In the genomic region with DNA sequence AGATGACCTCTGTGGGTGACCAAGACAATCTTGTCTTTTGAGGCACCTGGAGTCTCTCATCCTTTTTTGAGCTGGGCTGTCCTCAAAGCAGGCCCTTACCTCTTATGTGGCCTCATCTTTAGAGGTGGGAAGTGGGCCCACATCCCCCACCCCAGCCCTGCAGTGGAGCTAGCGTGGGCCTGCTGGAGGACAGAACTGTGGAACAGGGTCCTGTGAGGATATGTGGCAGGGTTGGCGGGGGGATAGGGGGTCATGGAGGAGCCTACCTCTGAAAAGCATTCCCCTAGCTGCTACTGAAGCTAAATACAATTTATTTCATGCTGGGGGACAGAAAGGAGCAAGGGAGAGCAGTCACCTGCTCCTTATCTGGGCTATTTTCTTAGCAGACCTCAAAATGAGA, we compare ENCODE assay signal across 11 cellular contexts. TPM values are rescaled to one million over a fixed set of nuclear protein-coding genes. Genes with fewer than 3 reads are reported as not detected.
DNase-seq lines count a peak whose midpoint lies in the region; ATAC-seq and TF ChIP-seq lines count a peak whose summit lies in the region.
"Had no signal": no experiment of that assay in that cellular context is flagged by ENCODE, and none has a peak within 500 bp of the region (broad histone marks: within the 10 kb centered on the region; RNA-seq: fewer than 3 reads in every experiment).

No MANE protein-coding gene starts in this region.

- TF ChIP-seq POLR2A in gastroesophageal sphincter (IDR thresholded peaks at IDR 0.05), result no peak

- no peak overlapping the region for H3K4me3 ChIP-seq in gastroesophageal sphincter
- H3K4me3 ChIP-seq: ascending aorta had no signal

- CTCF ChIA-PET in WTC11 (lab: Charles Lee), result interaction anchor here (0.8 to 4.8 kb wide), 12 partner anchors 8 to 755 kb away, joined by 3 to 165 read pairs (median 5); partner anchors contain the start of genes CERS5, COX14, SMARCD1 and TMBIM6
- CTCF ChIA-PET in T-cell (lab: Charles Lee), result interaction anchor here in 1 of 2 donors (1.0 kb wide), 2 partner anchors 16 to 18 kb away, joined by 3 to 4 read pairs; partner anchors contain the start of gene SMARCD1

- H3K4me1 ChIP-seq in gastroesophageal sphincter, result peaks cover 0 to 23% (median 10%) of the 10 kb centered on the region in 3 donors

- H3K9me3 Mint-ChIP-seq in WTC11 (no peaks in the 10 kb centered on the region), T-cell (no peaks in the 10 kb centered on the region)
- H3K9me3 Mint-ChIP-seq in stimulated activated memory B cell treated with anti-CD40 and anti-IgM and Interleukin-4, amounts not matched to agents 10 μg/mL and 1 μg/mL and 100 μg/mL, for 72 hours, result no peaks in the 10 kb centered on the region
- H3K9me3 Mint-ChIP-seq: activated T-helper 1 cell treated with anti-CD3 and anti-CD28 coated beads, Interleukin-12 subunit alpha, Interleukin-12 subunit beta, Interleukin-2, Interleukin-4 antibody, amounts not matched to agents 30 ng/mL and 10 ng/mL and 1 ng/mL, durations not matched to agents 14 hours and 24 hours and 36 hours; effector memory CD8-positive, alpha-beta T cell had no signal

- no peak for TF ChIP-seq EP300 in gastroesophageal sphincter (IDR thresholded peaks at IDR 0.05)

- H3K36me3 Mint-ChIP-seq in WTC11 (peaks cover 28% of the 10 kb centered on the region), T-cell (peaks cover 26% of the 10 kb centered on the region)
- peaks cover 52% of the 10 kb centered on the region for H3K36me3 Mint-ChIP-seq in stimulated activated memory B cell treated with anti-CD40 and anti-IgM and Interleukin-4, amounts not matched to agents 10 μg/mL and 1 μg/mL and 100 μg/mL, for 72 hours

- H3K27me3 Mint-ChIP-seq in WTC11 (ENCODE audit: low read depth), result no peaks in the 10 kb centered on the region
- H3K27me3 Mint-ChIP-seq in stimulated activated memory B cell treated with anti-CD40 and anti-IgM and Interleukin-4, amounts not matched to agents 10 μg/mL and 1 μg/mL and 100 μg/mL, for 72 hours, result no peaks in the 10 kb centered on the region
- H3K27me3 Mint-ChIP-seq in T-cell, result peaks cover 0 to 3% of the 10 kb centered on the region in 2 donors
- H3K27me3 Mint-ChIP-seq: B cell; effector memory CD8-positive, alpha-beta T cell had no signal

- no peak for ATAC-seq in WTC11
- no peak for ATAC-seq in gastroesophageal sphincter
- no peak for ATAC-seq in stimulated activated memory B cell treated with anti-CD40 and anti-IgM and Interleukin-4, amounts not matched to agents 10 μg/mL and 1 μg/mL and 100 μg/mL, for 72 hours
- no peak for ATAC-seq in T-cell (replicated peaks in 1 of 4)
- ATAC-seq: effector memory CD8-positive, alpha-beta T cell had no signal

- POLR2A ChIA-PET in WTC11 (lab: Charles Lee) (interaction anchor here (0.9 to 1.8 kb wide), 2 partner anchors 18 to 64 kb away, joined by 6 to 8 read pairs; partner anchors contain the start of genes CERS5 and SMARCD1), T-cell (lab: Charles Lee) (interaction anchor here in 1 of 2 donors (0.5 kb wide), 1 partner anchor 67 kb away, joined by 3 read pairs; no protein-coding TSS in a partner anchor)

- H3K4me3 Mint-ChIP-seq in WTC11 (no peak overlapping the region), T-cell (no peak overlapping the region)
- H3K4me3 Mint-ChIP-seq in stimulated activated memory B cell treated with anti-CD40 and anti-IgM and Interleukin-4, amounts not matched to agents 10 μg/mL and 1 μg/mL and 100 μg/mL, for 72 hours, result no peak overlapping the region
- H3K4me3 Mint-ChIP-seq: activated T-helper 1 cell treated with anti-CD3 and anti-CD28 coated beads, Interleukin-12 subunit alpha, Interleukin-12 subunit beta, Interleukin-2, Interleukin-4 antibody, amounts not matched to agents 30 ng/mL and 10 ng/mL and 1 ng/mL, durations not matched to agents 14 hours and 24 hours and 36 hours; B cell; effector memory CD8-positive, alpha-beta T cell had no signal

- H3K36me3 ChIP-seq in gastroesophageal sphincter, result peaks cover 0 to 31% of the 10 kb centered on the region in 2 donors

- WGBS in gastroesophageal sphincter (ENCODE audit: low coverage in 1 of 2), 2 donors, result 80% methylated on average over 2 of the region's 2 CpGs; no CpG with 5 or more reads in 1 of the 2 donors

- no peak for TF ChIP-seq CTCF in WTC11 (IDR thresholded peaks at IDR 0.05)
- no peak for TF ChIP-seq CTCF in gastroesophageal sphincter (IDR thresholded peaks at IDR 0.05)

- H3K27ac Mint-ChIP-seq in WTC11 (peak overlapping the region; percentile 82; the same call in 1 of the 2 replicates), T-cell (no peak overlapping the region)
- peak overlapping the region; percentile 69 for H3K27ac Mint-ChIP-seq in stimulated activated memory B cell treated with anti-CD40 and anti-IgM and Interleukin-4, amounts not matched to agents 10 μg/mL and 1 μg/mL and 100 μg/mL, for 72 hours
- H3K27ac Mint-ChIP-seq: activated T-helper 1 cell treated with anti-CD3 and anti-CD28 coated beads, Interleukin-12 subunit alpha, Interleukin-12 subunit beta, Interleukin-2, Interleukin-4 antibody, amounts not matched to agents 30 ng/mL and 10 ng/mL and 1 ng/mL, durations not matched to agents 14 hours and 24 hours and 36 hours; B cell had no signal

- H3K9me3 ChIP-seq in gastroesophageal sphincter, result no peaks in the 10 kb centered on the region
- H3K9me3 ChIP-seq: ascending aorta had no signal

- DNase-seq in WTC11 (ENCODE audit: low spot score) (no peak), T-cell (no peak), kidney tubule cell (ENCODE audit: low spot score) (no peak), NCI-H1694 treated with DMSO at 0.1 percent for 48 hours (lab: John Stamatoyannopoulos, UW) (no peak)
- DNase-seq: activated CD4-positive, alpha-beta T cell treated with anti-CD3 and anti-CD28 coated beads, Interleukin-2, amount 50 U/mL, for 4 hours; effector memory CD8-positive, alpha-beta T cell had no signal

- H3K4me1 Mint-ChIP-seq in WTC11 (peaks cover 30% of the 10 kb centered on the region), T-cell (no peaks in the 10 kb centered on the region)
- peaks cover 33% of the 10 kb centered on the region for H3K4me1 Mint-ChIP-seq in stimulated activated memory B cell treated with anti-CD40 and anti-IgM and Interleukin-4, amounts not matched to agents 10 μg/mL and 1 μg/mL and 100 μg/mL, for 72 hours

- H3K27me3 ChIP-seq in gastroesophageal sphincter, result no peaks in the 10 kb centered on the region
- H3K27me3 ChIP-seq: ascending aorta had no signal

- peak overlapping the region in 3 of 4 donors; percentile 21 to 28 (median 24) for H3K27ac ChIP-seq in gastroesophageal sphincter

TF ChIP-seq in WTC11, 78 proteins besides CTCF, POLR2A, EP300 and RAD21:
- TF ChIP-seq RELA (CRISPR knock-in tag; IDR thresholded peaks at IDR 0.05; ENCODE audit: borderline replicate concordance), result no peak
- no peak for TF ChIP-seq ZNF423 (CRISPR knock-in tag; IDR thresholded peaks at IDR 0.05)
TF ChIP-seq in WTC11: peak in this region for 0.

RNA-seq across cellular contexts. Expression of gene GPD1, which starts 0.5 kb away (rescaled TPM):
- total RNA-seq in WTC11 (2021), result 0.39 to 0.77 TPM (median 0.62 TPM) in 3 replicates
- 10 to 100 TPM in 1 of 4 donors, 1 to 10 TPM in 1, under 1 TPM in 2; 0.08 to 49.5 (median 1.3) TPM for total RNA-seq in gastroesophageal sphincter
- 1 to 10 TPM in 1 of 5 donors, under 1 TPM in 4; 0.41 to 1.1 (median 0.86) TPM for total RNA-seq in T-cell

RNA-seq across cellular contexts. Expression of gene COX14, which starts 8.7 kb away (rescaled TPM):
- total RNA-seq in WTC11 (2021) (34.0 to 41.4 TPM (median 40.4 TPM) in 3 replicates), gastroesophageal sphincter (100 to 1,000 TPM in 1 of 4 donors, 10 to 100 TPM in 3; 66.1 to 111 (median 81.0) TPM), T-cell (10 to 100 TPM; 38.0 to 49.9 (median 43.9) TPM)

RNA-seq across cellular contexts. Expression of gene SMARCD1, which starts 18.2 kb away (rescaled TPM):
- total RNA-seq in WTC11 (2021), result 150 to 165 TPM (median 152 TPM) in 3 replicates
- total RNA-seq in gastroesophageal sphincter, result 10 to 100 TPM; 26.6 to 52.8 (median 44.2) TPM
- 10 to 100 TPM; 71.8 to 79.8 (median 78.8) TPM for total RNA-seq in T-cell

RNA-seq across cellular contexts. Expression of gene ASIC1, which starts 46.0 kb away (rescaled TPM):
- total RNA-seq in WTC11 (2021), result 3.9 to 4.9 TPM (median 4.5 TPM) in 3 replicates
- 1 to 10 TPM in 3 of 4 donors, under 1 TPM in 1; 0.82 to 4.9 (median 3.1) TPM for total RNA-seq in gastroesophageal sphincter
- total RNA-seq in T-cell, result 1 to 10 TPM; 1.6 to 9.1 (median 5.1) TPM
- total RNA-seq: ascending aorta, B cell had no signal

Comparison
In these comparisons a context has a peak if more than half of its experiments do, and no peak if none do; other contexts are left out.
1. H3K27ac Mint-ChIP-seq: peak in WTC11 (single experiment) and stimulated activated memory B cell treated with anti-CD40 and anti-IgM and Interleukin-4, amounts not matched to agents 10 μg/mL and 1 μg/mL and 100 μg/mL, for 72 hours (single experiment); none in T-cell (0 of 2).